Comparison of ENCODE assay signal across 1 cellular context in genomic region chr10:14652067-14652466, GRCh38.
TF ChIP-seq lines count a peak whose summit lies in the region.

No MANE protein-coding gene starts in this region.

TF ChIP-seq in SK-N-SH, 30 proteins besides CTCF, POLR2A, EP300 and RAD21 (continued from another document):
- TF ChIP-seq ZBTB33 (IDR thresholded peaks at IDR 0.05; ENCODE audit: borderline replicate concordance, low read depth) (no peak), RXRA (IDR thresholded peaks at IDR 0.05; ENCODE audit: borderline replicate concordance, low read depth) (no peak)
